In the genomic region with DNA sequence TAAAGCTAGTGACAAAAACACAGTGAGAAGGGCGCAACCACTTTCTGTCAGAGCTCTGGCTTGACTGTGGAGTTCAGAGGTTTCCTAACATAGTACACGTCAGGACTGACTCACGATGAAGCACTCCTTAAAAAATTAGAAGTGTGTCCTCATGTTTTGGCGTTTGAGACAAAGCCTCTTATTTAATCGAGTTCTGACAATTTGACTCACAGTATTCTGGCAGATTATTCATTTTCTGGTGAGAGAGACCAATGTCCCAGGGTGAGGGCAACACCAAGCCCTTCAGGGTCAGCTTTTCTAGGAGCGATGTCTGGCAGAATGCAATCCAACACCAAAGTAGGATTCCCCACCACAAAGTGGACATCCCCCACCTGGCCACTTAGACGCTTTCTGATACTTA, we compare ENCODE assay signal across 11 cellular contexts.
A peak's percentile ranks its signal among the peaks of the same experiment; 100 is the strongest.
DNase-seq lines count a peak whose midpoint lies in the region; ATAC-seq and TF ChIP-seq lines count a peak whose summit lies in the region.
"Had no signal": no experiment of that assay in that cellular context is flagged by ENCODE, and none has a peak within 500 bp of the region (broad histone marks: within the 10 kb centered on the region; RNA-seq: fewer than 3 reads in every experiment).

No MANE protein-coding gene starts in this region.

- TF ChIP-seq CTCF in epithelial cell of proximal tubule (conservative IDR thresholded peaks at IDR 0.05; ENCODE audit: low read depth, low read length): no peak
- TF ChIP-seq CTCF in mucosa of descending colon (IDR thresholded peaks at IDR 0.05): no peak

- H3K4me1 ChIP-seq in mucosa of descending colon (ENCODE audit: low read depth): peaks cover under 1% of the 10 kb centered on the region

- no peaks in the 10 kb centered on the region for H3K9me3 ChIP-seq in mucosa of descending colon

- peak; percentile 82 for ATAC-seq in Right ventricle myocardium inferior
- peak; percentile 41 for ATAC-seq in mucosa of descending colon
- no peak for ATAC-seq in HG03520 (IDR thresholded peaks at IDR 0.05; ENCODE audit: unreplicated experiment)

- H3K4me3 ChIP-seq in epithelial cell of proximal tubule (ENCODE audit: low read depth, low read length): no peak overlapping the region
- no peak overlapping the region for H3K4me3 ChIP-seq in mucosa of descending colon

- DNase-seq in Right ventricle myocardium inferior (ENCODE audit: missing footprints) (no peak), cardiac septum (ENCODE audit: low spot score) (no peak), epithelial cell of proximal tubule (ENCODE audit: low read depth) (peak; percentile 72), mucosa of descending colon (no peak), NK-92 (lab: John Stamatoyannopoulos, UW; ENCODE audit: unreplicated experiment) (no peak), GM19240 (ENCODE audit: insufficient read length, low spot score) (no peak)
- DNase-seq in NK-92 treated with Interleukin-12 subunit alpha and Interleukin-12 subunit beta, amount 100 ng/mL, for 24 hours (lab: John Stamatoyannopoulos, UW): no peak
- DNase-seq: 8988T, NCI-H446, T-helper 9 cell had no signal

- intact Hi-C loops in Right ventricle myocardium inferior (cut with DNase I) (no loop called here), cardiac septum (cut with DNase I) (loop anchor here (10.0 kb wide), 1 partner anchor 204 kb away; no protein-coding TSS in a partner anchor), mucosa of descending colon (cut with DNase I, micrococcal nuclease) (no loop called here)

- H3K36me3 ChIP-seq in mucosa of descending colon (ENCODE audit: low read depth): no peaks in the 10 kb centered on the region
